ENCODE assay signal across 2 cellular contexts in the genomic region with DNA sequence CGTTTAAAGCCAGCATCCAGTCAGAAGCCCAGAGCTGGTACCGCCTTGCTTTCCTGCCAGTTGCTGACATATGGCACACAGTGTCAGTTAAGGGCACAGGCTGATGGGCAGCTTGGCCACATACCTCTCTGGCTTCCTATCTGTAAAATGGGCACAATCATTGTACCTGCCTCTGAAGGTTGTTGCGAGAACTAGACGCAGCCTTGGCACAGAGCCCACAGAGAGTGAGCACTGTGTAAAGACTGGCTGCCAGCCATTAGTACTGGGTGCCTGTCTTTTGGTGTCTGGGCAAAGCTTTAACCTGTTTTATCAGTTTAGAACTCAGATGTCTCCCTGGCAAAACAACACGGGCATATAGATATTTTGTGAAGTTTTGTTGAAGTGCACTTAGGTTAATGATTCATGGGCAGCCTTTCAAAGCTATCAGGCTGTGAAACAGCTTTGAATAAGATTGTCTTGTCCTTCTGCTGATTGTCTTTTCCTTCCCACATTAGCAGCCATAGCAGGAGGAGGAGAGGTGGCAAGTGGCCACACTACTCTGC.
A peak's percentile ranks its signal among the peaks of the same experiment; 100 is the strongest.
TF ChIP-seq lines count a peak whose summit lies in the region.

No MANE protein-coding gene starts in this region.

TF ChIP-seq in K562, 482 proteins besides CTCF, POLR2A, EP300 and RAD21 (continued from another document):
- TF ChIP-seq KDM1A (IDR thresholded peaks at IDR 0.05) (0 out of 4 replicates have a peak, but pooled peaks of 1 of the 2 experiments have one; percentile 11), NFIC (IDR thresholded peaks at IDR 0.05) (0 out of 2 replicates have a peak, but pooled peaks have one; percentile 16)
TF ChIP-seq in K562: peak in this region for 2.

TF ChIP-seq in liver, 16 proteins besides CTCF, POLR2A, EP300 and RAD21:
- no peak for TF ChIP-seq REST (IDR thresholded peaks at IDR 0.05)
- TF ChIP-seq, protein P1, sequence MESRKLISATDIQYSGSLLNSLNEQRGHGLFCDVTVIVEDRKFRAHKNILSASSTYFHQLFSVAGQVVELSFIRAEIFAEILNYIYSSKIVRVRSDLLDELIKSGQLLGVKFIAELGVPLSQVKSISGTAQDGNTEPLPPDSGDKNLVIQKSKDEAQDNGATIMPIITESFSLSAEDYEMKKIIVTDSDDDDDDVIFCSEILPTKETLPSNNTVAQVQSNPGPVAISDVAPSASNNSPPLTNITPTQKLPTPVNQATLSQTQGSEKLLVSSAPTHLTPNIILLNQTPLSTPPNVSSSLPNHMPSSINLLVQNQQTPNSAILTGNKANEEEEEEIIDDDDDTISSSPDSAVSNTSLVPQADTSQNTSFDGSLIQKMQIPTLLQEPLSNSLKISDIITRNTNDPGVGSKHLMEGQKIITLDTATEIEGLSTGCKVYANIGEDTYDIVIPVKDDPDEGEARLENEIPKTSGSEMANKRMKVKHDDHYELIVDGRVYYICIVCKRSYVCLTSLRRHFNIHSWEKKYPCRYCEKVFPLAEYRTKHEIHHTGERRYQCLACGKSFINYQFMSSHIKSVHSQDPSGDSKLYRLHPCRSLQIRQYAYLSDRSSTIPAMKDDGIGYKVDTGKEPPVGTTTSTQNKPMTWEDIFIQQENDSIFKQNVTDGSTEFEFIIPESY (IDR thresholded peaks at IDR 0.05), result no peak
- no peak for TF ChIP-seq YY1 (IDR thresholded peaks at IDR 0.05)
- TF ChIP-seq MAX (IDR thresholded peaks at IDR 0.05), result peak; percentile 31
- TF ChIP-seq SP1 (IDR thresholded peaks at IDR 0.05), result peak; percentile 42
- TF ChIP-seq GABPA (IDR thresholded peaks at IDR 0.05 in 1 of 2, conservative IDR thresholded peaks at IDR 0.05 in 1 of 2), result no peak
- peak; percentile 35 for TF ChIP-seq FOXA2 (IDR thresholded peaks at IDR 0.05)
- no peak for TF ChIP-seq TAF1 (conservative IDR thresholded peaks at IDR 0.05)
- TF ChIP-seq HNF4G (IDR thresholded peaks at IDR 0.05), result no peak
- TF ChIP-seq ATF3 (IDR thresholded peaks at IDR 0.05), result no peak
- no peak for TF ChIP-seq NR2F2 (IDR thresholded peaks at IDR 0.05)
- TF ChIP-seq HNF4A (conservative IDR thresholded peaks at IDR 0.05), result peak in 1 of 2 donors; percentile 40
- TF ChIP-seq RXRA (IDR thresholded peaks at IDR 0.05), result peak; percentile 5 to 44
TF ChIP-seq in liver: peak in this region for 5.
